23 cellular contexts compared by ENCODE assay signal in the genomic region with DNA sequence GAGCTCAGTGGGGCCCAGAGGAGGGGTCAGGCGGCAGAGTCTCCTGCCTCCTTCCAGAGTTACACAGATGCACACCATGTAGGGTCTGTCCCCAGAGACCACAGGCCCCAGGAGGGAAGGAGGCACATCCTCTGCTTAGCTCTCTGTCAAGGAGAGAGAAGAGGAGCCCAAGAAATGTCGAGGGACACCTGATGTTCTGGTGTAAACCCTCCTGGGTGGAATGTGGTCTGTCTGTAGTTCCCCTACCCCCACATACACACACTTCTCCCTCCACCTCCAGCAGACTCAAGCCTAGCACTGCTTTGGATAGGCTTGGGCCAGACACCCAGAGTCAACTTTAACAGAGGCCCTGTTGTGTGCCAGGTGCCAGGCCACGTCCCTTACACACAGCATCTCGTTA. TPM values are rescaled to one million over a fixed set of nuclear protein-coding genes. Genes with fewer than 3 reads are reported as not detected.
A peak's percentile ranks its signal among the peaks of the same experiment; 100 is the strongest.
DNase-seq lines count a peak whose midpoint lies in the region; ATAC-seq, FAIRE-seq and TF ChIP-seq lines count a peak whose summit lies in the region.
"Had no signal": no experiment of that assay in that cellular context is flagged by ENCODE, and none has a peak within 500 bp of the region (broad histone marks: within the 10 kb centered on the region; RNA-seq: fewer than 3 reads in every experiment).

No MANE protein-coding gene starts in this region.

- intact Hi-C loops in OCI-LY7 (cut with micrococcal nuclease; ENCODE audit: unreplicated experiment) = no loop called here

- no peak overlapping the region for H3K9ac ChIP-seq in DND-41 (ENCODE audit: low read depth, low read length)
- H3K9ac ChIP-seq: KMS-11 had no signal

- H3K79me2 ChIP-seq in DND-41 (ENCODE audit: insufficient read depth, low read length) (no peaks in the 10 kb centered on the region), OCI-LY7 (ENCODE audit: insufficient read depth, low read depth, low read length) (no peaks in the 10 kb centered on the region)

- H3K9me3 Mint-ChIP-seq in activated naive CD4-positive, alpha-beta T cell treated with anti-CD3 and anti-CD28 coated beads, Interleukin-2, amount 10 ng/mL, durations not matched to agents 7 days and 5 days = no peaks in the 10 kb centered on the region
- no peaks in the 10 kb centered on the region for H3K9me3 Mint-ChIP-seq in activated T-helper 17 cell treated with anti-CD3 and anti-CD28 coated beads, Interleukin-2, amount 50 U/mL, for 72 hours
- H3K9me3 Mint-ChIP-seq in stimulated activated memory B cell treated with anti-CD40 and anti-IgM and Interleukin-4, amounts not matched to agents 10 μg/mL and 1 μg/mL and 100 μg/mL, for 72 hours = no peaks in the 10 kb centered on the region
- H3K9me3 Mint-ChIP-seq: CD8-positive, alpha-beta memory T cell had no signal

- no peaks in the 10 kb centered on the region for H3K27me3 Mint-ChIP-seq in activated naive CD4-positive, alpha-beta T cell treated with anti-CD3 and anti-CD28 coated beads, Interleukin-2, amount 10 ng/mL, durations not matched to agents 7 days and 5 days
- no peaks in the 10 kb centered on the region for H3K27me3 Mint-ChIP-seq in activated T-helper 17 cell treated with anti-CD3 and anti-CD28 coated beads, Interleukin-2, amount 50 U/mL, for 72 hours
- H3K27me3 Mint-ChIP-seq in stimulated activated memory B cell treated with anti-CD40 and anti-IgM and Interleukin-4, amounts not matched to agents 10 μg/mL and 1 μg/mL and 100 μg/mL, for 72 hours = no peaks in the 10 kb centered on the region
- H3K27me3 Mint-ChIP-seq: CD8-positive, alpha-beta memory T cell had no signal

- H2AFZ ChIP-seq in DND-41 (ENCODE audit: low read depth, low read length) (no peak overlapping the region), OCI-LY7 (ENCODE audit: low read length) (no peak overlapping the region)

- peak overlapping the region; percentile 77 for H3K27ac Mint-ChIP-seq in activated naive CD4-positive, alpha-beta T cell treated with anti-CD3 and anti-CD28 coated beads, Interleukin-2, amount 10 ng/mL, durations not matched to agents 7 days and 5 days
- H3K27ac Mint-ChIP-seq in activated T-helper 17 cell treated with anti-CD3 and anti-CD28 coated beads, Interleukin-2, amount 50 U/mL, for 72 hours = peak overlapping the region; percentile 61
- peak overlapping the region; percentile 33 for H3K27ac Mint-ChIP-seq in stimulated activated memory B cell treated with anti-CD40 and anti-IgM and Interleukin-4, amounts not matched to agents 10 μg/mL and 1 μg/mL and 100 μg/mL, for 72 hours

- H3K4me1 Mint-ChIP-seq in activated naive CD4-positive, alpha-beta T cell treated with anti-CD3 and anti-CD28 coated beads, Interleukin-2, amount 10 ng/mL, durations not matched to agents 7 days and 5 days = no peaks in the 10 kb centered on the region
- no peaks in the 10 kb centered on the region for H3K4me1 Mint-ChIP-seq in activated T-helper 17 cell treated with anti-CD3 and anti-CD28 coated beads, Interleukin-2, amount 50 U/mL, for 72 hours
- H3K4me1 Mint-ChIP-seq in stimulated activated memory B cell treated with anti-CD40 and anti-IgM and Interleukin-4, amounts not matched to agents 10 μg/mL and 1 μg/mL and 100 μg/mL, for 72 hours = peaks cover 11% of the 10 kb centered on the region
- H3K4me1 Mint-ChIP-seq: CD8-positive, alpha-beta memory T cell had no signal

- H3K4me3 ChIP-seq in DND-41 (ENCODE audit: low read depth in 1 of 2, low read length in 2 of 2) = no peak overlapping the region
- H3K4me3 ChIP-seq in OCI-LY7 (ENCODE audit: low read depth, low read length, poor library complexity, severe bottlenecking) = no peak overlapping the region

- TF ChIP-seq CTCF in DND-41 (IDR thresholded peaks at IDR 0.05; ENCODE audit: borderline replicate concordance, extremely low read depth, low read length, poor library complexity, severe bottlenecking) (no peak), OCI-LY7 (conservative IDR thresholded peaks at IDR 0.05; ENCODE audit: low read length) (no peak)

- POLR2A ChIA-PET in OCI-LY7 (lab: Charles Lee) = no interaction called here

- H4K20me1 ChIP-seq in DND-41 (ENCODE audit: insufficient read depth, low read length) (peaks cover 8% of the 10 kb centered on the region), OCI-LY7 (ENCODE audit: insufficient read depth, low read length) (no peaks in the 10 kb centered on the region)

- H3K4me1 ChIP-seq in DND-41 (ENCODE audit: insufficient read depth, low read length) (no peaks in the 10 kb centered on the region), OCI-LY7 (ENCODE audit: insufficient read depth, low read length, poor library complexity, severe bottlenecking) (no peaks in the 10 kb centered on the region)

- ATAC-seq in DND-41 (ENCODE audit: insufficient read depth, low read depth) = 0 out of 3 replicates have a peak, but pooled peaks have one; percentile 17
- ATAC-seq in activated T-helper 17 cell treated with anti-CD3 and anti-CD28 coated beads, Interleukin-2, amount 50 U/mL, for 72 hours (replicated peaks) = no peak
- ATAC-seq in stimulated activated memory B cell treated with anti-CD40 and anti-IgM and Interleukin-4, amounts not matched to agents 10 μg/mL and 1 μg/mL and 100 μg/mL, for 72 hours = peak; percentile 80
- ATAC-seq in HG02642 (IDR thresholded peaks at IDR 0.05; ENCODE audit: poor library complexity, unreplicated experiment) = no peak
- ATAC-seq: Panc1 had no signal

- no peak for DNase-seq in activated naive CD4-positive, alpha-beta T cell treated with anti-CD3 and anti-CD28 coated beads, Interleukin-2, amount 10 ng/mL, durations not matched to agents 7 days and 5 days
- DNase-seq in activated naive CD4-positive, alpha-beta T cell (lab: John Stamatoyannopoulos, UW) = no peak
- no peak for DNase-seq in DND-41
- DNase-seq in frontal cortex (ENCODE audit: low spot score in 2 of 2) = no peak
- no peak for DNase-seq in OCI-LY7 (ENCODE audit: low spot score)
- DNase-seq: CD8-positive, alpha-beta memory T cell; IMR-90; MM.1S; NCI-H1048; NCI-H1417; NCI-H1694; NCI-H2029 treated with DMSO at 0.1 percent for 48 hours; NCI-H446 treated with DMSO at 0.1 percent for 48 hours; NCI-H526; SHP77 had no signal

- BruUV-seq in OCI-LY7 (replicated peaks; lab: Mats Ljungman, UMichigan) = no TSS peak

- H3K27me3 ChIP-seq in DND-41 (ENCODE audit: insufficient read depth, low read length, poor library complexity) = no peaks in the 10 kb centered on the region

- H3K36me3 Mint-ChIP-seq in activated naive CD4-positive, alpha-beta T cell treated with anti-CD3 and anti-CD28 coated beads, Interleukin-2, amount 10 ng/mL, durations not matched to agents 7 days and 5 days = peaks cover 47% of the 10 kb centered on the region
- peaks cover 97% of the 10 kb centered on the region for H3K36me3 Mint-ChIP-seq in activated T-helper 17 cell treated with anti-CD3 and anti-CD28 coated beads, Interleukin-2, amount 50 U/mL, for 72 hours (ENCODE audit: low read depth)
- peaks cover 66% of the 10 kb centered on the region for H3K36me3 Mint-ChIP-seq in stimulated activated memory B cell treated with anti-CD40 and anti-IgM and Interleukin-4, amounts not matched to agents 10 μg/mL and 1 μg/mL and 100 μg/mL, for 72 hours

- no peak overlapping the region for H3K4me3 Mint-ChIP-seq in activated naive CD4-positive, alpha-beta T cell treated with anti-CD3 and anti-CD28 coated beads, Interleukin-2, amount 10 ng/mL, durations not matched to agents 7 days and 5 days
- H3K4me3 Mint-ChIP-seq in activated T-helper 17 cell treated with anti-CD3 and anti-CD28 coated beads, Interleukin-2, amount 50 U/mL, for 72 hours = no peak overlapping the region
- H3K4me3 Mint-ChIP-seq in stimulated activated memory B cell treated with anti-CD40 and anti-IgM and Interleukin-4, amounts not matched to agents 10 μg/mL and 1 μg/mL and 100 μg/mL, for 72 hours = no peak overlapping the region
- H3K4me3 Mint-ChIP-seq: CD8-positive, alpha-beta memory T cell had no signal

- H3K4me2 ChIP-seq in DND-41 (ENCODE audit: insufficient read depth, low read length) (no peak overlapping the region), OCI-LY7 (ENCODE audit: low read length) (no peak overlapping the region)
- H3K4me2 ChIP-seq: KMS-11 had no signal

- peaks cover 93% of the 10 kb centered on the region for H3K36me3 ChIP-seq in DND-41 (ENCODE audit: insufficient read depth, low read length)
- peaks cover 63% of the 10 kb centered on the region for H3K36me3 ChIP-seq in OCI-LY7 (ENCODE audit: insufficient read depth, low read length)

- CTCF ChIA-PET in activated naive CD4-positive, alpha-beta T cell treated with anti-CD3 and anti-CD28 coated beads, Interleukin-2, amount 10 ng/mL, durations not matched to agents 7 days and 5 days (lab: Charles Lee) = interaction anchor here (1.5 to 3.8 kb wide), 3 partner anchors 10 to 50 kb away, joined by 4 to 19 read pairs (median 14); no protein-coding TSS in a partner anchor
- CTCF ChIA-PET in OCI-LY7 (lab: Charles Lee; ENCODE audit: unreplicated experiment) = no interaction called here

- H3K27ac ChIP-seq in DND-41 (ENCODE audit: low read length) (no peak overlapping the region), OCI-LY7 (ENCODE audit: low read depth, low read length, poor library complexity, severe bottlenecking) (no peak overlapping the region)
- H3K27ac ChIP-seq: KMS-11, RWPE1 had no signal

- H3K9me2 ChIP-seq in OCI-LY7 (ENCODE audit: insufficient read depth, low read length) = no peaks in the 10 kb centered on the region

- FAIRE-seq in frontal cortex (lab: Jason Lieb, UNC) = no peak
- FAIRE-seq: GM18507, H54 had no signal

- no peaks in the 10 kb centered on the region for H3K9me3 ChIP-seq in DND-41 (ENCODE audit: insufficient read depth, low read length, severe bottlenecking)
- no peaks in the 10 kb centered on the region for H3K9me3 ChIP-seq in OCI-LY7 (ENCODE audit: low read length)

RNA-seq across cellular contexts. Expression of gene KIF21B, which starts 34.2 kb away (rescaled TPM):
- total RNA-seq in activated T-helper 17 cell treated with anti-CD3 and anti-CD28 coated beads, Interleukin-2, amount 50 U/mL, for 72 hours = 100 to 1,000 TPM in 1 of 2 donors, 10 to 100 TPM in 1; 64.2 to 102 TPM
- total RNA-seq in frontal cortex = 127 TPM
- 25.0 and 30.5 TPM in 2 replicates for total RNA-seq in OCI-LY7 (2014; rRNA removed; shearing (Covaris generic))
- total RNA-seq in OCI-LY7 (2022) = 65.7 and 72.5 TPM in 2 replicates

Comparison
In these comparisons a context has a peak if more than half of its experiments do, and no peak if none do; other contexts are left out.
1. ATAC-seq: peak in DND-41 (single experiment) and stimulated activated memory B cell treated with anti-CD40 and anti-IgM and Interleukin-4, amounts not matched to agents 10 μg/mL and 1 μg/mL and 100 μg/mL, for 72 hours (single experiment); none in activated T-helper 17 cell treated with anti-CD3 and anti-CD28 coated beads, Interleukin-2, amount 50 U/mL, for 72 hours (single experiment) and HG02642 (single experiment).
2. Peak in every context shown above with its lines, with median percentiles within 50 percentile points of each other: H3K27ac Mint-ChIP-seq.